Comparison of ENCODE assay signal across 1 cellular context in the genomic region with DNA sequence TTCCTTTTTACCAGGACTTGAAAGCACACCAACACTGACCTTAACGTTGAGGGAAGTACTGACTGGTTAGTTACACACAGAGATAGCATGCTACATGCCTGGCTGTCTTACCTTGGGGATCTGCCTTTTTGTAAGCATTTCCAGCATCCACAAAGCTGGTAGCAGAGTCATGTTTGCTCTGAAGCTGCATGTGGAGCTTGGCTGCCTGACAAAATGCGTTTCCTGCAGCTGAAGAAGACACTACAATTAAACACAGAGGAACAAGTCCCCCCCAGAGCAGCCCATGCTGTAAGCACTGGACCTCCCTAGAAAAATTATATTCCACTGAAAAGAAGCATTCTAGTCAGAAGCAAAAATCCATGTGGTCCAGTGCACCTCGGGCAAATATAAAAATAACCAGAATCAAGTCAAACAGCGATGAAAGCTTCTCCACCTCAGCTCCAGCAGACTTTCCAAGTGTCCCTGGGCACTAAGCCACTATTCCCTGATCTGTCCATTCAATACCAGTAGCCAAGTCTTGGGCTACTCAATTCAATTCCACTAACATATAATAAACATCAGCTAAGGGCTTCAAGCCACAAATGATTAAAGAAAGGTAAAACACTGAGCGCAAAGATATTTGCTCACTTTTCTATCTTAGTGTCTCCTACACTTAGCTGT.
TF ChIP-seq lines count a peak whose summit lies in the region.

No MANE protein-coding gene starts in this region.

TF ChIP-seq in IMR-90, 13 proteins besides CTCF, POLR2A, EP300 and RAD21:
- TF ChIP-seq BHLHE40 (IDR thresholded peaks at IDR 0.05; ENCODE audit: low read depth, low read length) (no peak), RFX5 (IDR thresholded peaks at IDR 0.05; ENCODE audit: low read depth, low read length) (no peak), CHD1 (IDR thresholded peaks at IDR 0.05; ENCODE audit: low read depth, low read length) (no peak), MXI1 (IDR thresholded peaks at IDR 0.05; ENCODE audit: borderline replicate concordance, low read depth, low read length) (no peak), MAZ (IDR thresholded peaks at IDR 0.05; ENCODE audit: borderline replicate concordance, low read depth, low read length) (no peak), CEBPB (IDR thresholded peaks at IDR 0.05; ENCODE audit: low read depth, low read length) (no peak), SMC3 (IDR thresholded peaks at IDR 0.05; ENCODE audit: low read depth, low read length) (no peak), NFE2L2 (IDR thresholded peaks at IDR 0.05; ENCODE audit: low read depth, low read length) (no peak), RCOR1 (IDR thresholded peaks at IDR 0.05; ENCODE audit: insufficient replicate concordance, low read length) (no peak), FOS (IDR thresholded peaks at IDR 0.05; ENCODE audit: low read depth, low read length) (no peak), MAFK (IDR thresholded peaks at IDR 0.05; ENCODE audit: low read depth, low read length) (no peak)
- TF ChIP-seq, protein P1, sequence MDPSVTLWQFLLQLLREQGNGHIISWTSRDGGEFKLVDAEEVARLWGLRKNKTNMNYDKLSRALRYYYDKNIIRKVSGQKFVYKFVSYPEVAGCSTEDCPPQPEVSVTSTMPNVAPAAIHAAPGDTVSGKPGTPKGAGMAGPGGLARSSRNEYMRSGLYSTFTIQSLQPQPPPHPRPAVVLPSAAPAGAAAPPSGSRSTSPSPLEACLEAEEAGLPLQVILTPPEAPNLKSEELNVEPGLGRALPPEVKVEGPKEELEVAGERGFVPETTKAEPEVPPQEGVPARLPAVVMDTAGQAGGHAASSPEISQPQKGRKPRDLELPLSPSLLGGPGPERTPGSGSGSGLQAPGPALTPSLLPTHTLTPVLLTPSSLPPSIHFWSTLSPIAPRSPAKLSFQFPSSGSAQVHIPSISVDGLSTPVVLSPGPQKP (IDR thresholded peaks at IDR 0.05; ENCODE audit: borderline replicate concordance, low read depth, low read length): no peak
- TF ChIP-seq, protein P2, sequence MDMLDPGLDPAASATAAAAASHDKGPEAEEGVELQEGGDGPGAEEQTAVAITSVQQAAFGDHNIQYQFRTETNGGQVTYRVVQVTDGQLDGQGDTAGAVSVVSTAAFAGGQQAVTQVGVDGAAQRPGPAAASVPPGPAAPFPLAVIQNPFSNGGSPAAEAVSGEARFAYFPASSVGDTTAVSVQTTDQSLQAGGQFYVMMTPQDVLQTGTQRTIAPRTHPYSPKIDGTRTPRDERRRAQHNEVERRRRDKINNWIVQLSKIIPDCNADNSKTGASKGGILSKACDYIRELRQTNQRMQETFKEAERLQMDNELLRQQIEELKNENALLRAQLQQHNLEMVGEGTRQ (IDR thresholded peaks at IDR 0.05; ENCODE audit: low read depth, low read length): no peak
